8 cellular contexts compared by ENCODE assay signal in genomic region chr20:63651942-63652191, GRCh38. TPM values are rescaled to one million over a fixed set of nuclear protein-coding genes. Genes with fewer than 3 reads are reported as not detected.
A peak's percentile ranks its signal among the peaks of the same experiment; 100 is the strongest.
DNase-seq lines count a peak whose midpoint lies in the region; ATAC-seq, FAIRE-seq and TF ChIP-seq lines count a peak whose summit lies in the region.

No MANE protein-coding gene starts in this region.

- TF ChIP-seq CTCF in VCaP (conservative IDR thresholded peaks at IDR 0.05) (no peak), fibroblast of pulmonary artery (IDR thresholded peaks at IDR 0.05; ENCODE audit: low read length, missing control alignments) (no peak), retinal pigment epithelial cell (conservative IDR thresholded peaks at IDR 0.05; ENCODE audit: low read depth, low read length) (no peak)

- H3K9me3 ChIP-seq in GM23248 (ENCODE audit: low read depth) = no peaks in the 10 kb centered on the region

- H3K27me3 ChIP-seq in GM23248 (replicated peaks; ENCODE audit: insufficient read depth) = no peaks in the 10 kb centered on the region

- in situ Hi-C loops in GM23248 (cut with MboI) = no loop called here

- no peaks in the 10 kb centered on the region for H3K79me2 ChIP-seq in GM23248 (ENCODE audit: insufficient read depth)

- no peaks in the 10 kb centered on the region for H3K36me3 ChIP-seq in GM23248 (ENCODE audit: low read depth)

- no peaks in the 10 kb centered on the region for H3K4me1 ChIP-seq in GM23248 (ENCODE audit: insufficient read depth)

- H3K9ac ChIP-seq in GM23248 = peak overlapping the region; percentile 35; the same call in 1 of the 2 replicates

- H2AFZ ChIP-seq in GM23248 = no peak overlapping the region

- no peak for DNase-seq in GM23248
- no peak for DNase-seq in fibroblast of pulmonary artery (ENCODE audit: low read depth)
- DNase-seq in retinal pigment epithelial cell (ENCODE audit: low read depth) = no peak
- no peak for DNase-seq in NCI-H1048 (lab: John Stamatoyannopoulos, UW)
- DNase-seq in urothelium cell line (ENCODE audit: low spot score) = no peak

- H3K9me2 ChIP-seq in GM23248 (ENCODE audit: insufficient read depth) = no peaks in the 10 kb centered on the region

- WGBS in GM23248 (ENCODE audit: low coverage in 1 of 2, low lambda C conversion rate in 2 of 2, missing lambda C conversion rate in 2 of 2), 2 experiments = 0 to 16% methylated on average over 1 to 11 of the region's 11 CpGs

- no peak for ATAC-seq in HG03097 (IDR thresholded peaks at IDR 0.05; ENCODE audit: low FRiP score, unreplicated experiment)
- ATAC-seq in HG03039 (IDR thresholded peaks at IDR 0.05; ENCODE audit: unreplicated experiment) = no peak

- H3K4me2 ChIP-seq in GM23248 (ENCODE audit: unreplicated experiment) = peak overlapping the region; percentile 71

- H3K4me3 ChIP-seq in GM23248 (peak overlapping the region; percentile 71), fibroblast of pulmonary artery (replicated peaks; ENCODE audit: low read depth, low read length) (peak overlapping the region; percentile 57), retinal pigment epithelial cell (ENCODE audit: low read length) (peak overlapping the region; percentile 40)

- H3K27ac ChIP-seq in GM23248 = no peak overlapping the region
- peak overlapping the region; percentile 97 for H3K27ac ChIP-seq in VCaP

- no peaks in the 10 kb centered on the region for H4K20me1 ChIP-seq in GM23248 (ENCODE audit: insufficient read depth)

- FAIRE-seq in urothelium cell line (lab: Jason Lieb, UNC) = no peak

- no peaks in the 10 kb centered on the region for H3F3A ChIP-seq in GM23248 (ENCODE audit: insufficient read depth)

RNA-seq across cellular contexts. Expression of gene STMN3, which starts 1.4 kb away (rescaled TPM):
- total RNA-seq in GM23248 (2014; rRNA removed; shearing (Covaris generic)) = 26.8 and 37.6 TPM in 2 replicates
- polyA plus RNA-seq in GM23248 (2016; fragmentation: Nextera tagmentation; extraction: Ambion mirVana) = 18.5 and 18.6 TPM in 2 replicates

RNA-seq across cellular contexts. Expression of gene RTEL1, which starts 6.2 kb away (rescaled TPM):
- total RNA-seq in GM23248 (2014; rRNA removed; shearing (Covaris generic)) = 15.6 and 30.7 TPM in 2 replicates
- polyA plus RNA-seq in GM23248 (2016; fragmentation: Nextera tagmentation; extraction: Ambion mirVana) = 8.5 and 8.6 TPM in 2 replicates

RNA-seq across cellular contexts. Expression of gene GMEB2, which starts 25.0 kb away (rescaled TPM):
- total RNA-seq in GM23248 (2014; rRNA removed; shearing (Covaris generic)) = 13.6 and 15.4 TPM in 2 replicates
- polyA plus RNA-seq in GM23248 (2016; fragmentation: Nextera tagmentation; extraction: Ambion mirVana) = 7.7 and 7.8 TPM in 2 replicates

RNA-seq across cellular contexts. Expression of gene TNFRSF6B, which starts 44.6 kb away (rescaled TPM):
- total RNA-seq in GM23248 (2014; rRNA removed; shearing (Covaris generic)) = 36.9 and 39.9 TPM in 2 replicates
- 17.4 and 17.5 TPM in 2 replicates for polyA plus RNA-seq in GM23248 (2016; fragmentation: Nextera tagmentation; extraction: Ambion mirVana)

RNA-seq across cellular contexts. Expression of gene ARFRP1, which starts 55.9 kb away (rescaled TPM):
- total RNA-seq in GM23248 (2014; rRNA removed; shearing (Covaris generic)) = 61.4 and 65.9 TPM in 2 replicates
- polyA plus RNA-seq in GM23248 (2016; fragmentation: Nextera tagmentation; extraction: Ambion mirVana) = 57.6 and 60.8 TPM in 2 replicates
